In the genomic region with DNA sequence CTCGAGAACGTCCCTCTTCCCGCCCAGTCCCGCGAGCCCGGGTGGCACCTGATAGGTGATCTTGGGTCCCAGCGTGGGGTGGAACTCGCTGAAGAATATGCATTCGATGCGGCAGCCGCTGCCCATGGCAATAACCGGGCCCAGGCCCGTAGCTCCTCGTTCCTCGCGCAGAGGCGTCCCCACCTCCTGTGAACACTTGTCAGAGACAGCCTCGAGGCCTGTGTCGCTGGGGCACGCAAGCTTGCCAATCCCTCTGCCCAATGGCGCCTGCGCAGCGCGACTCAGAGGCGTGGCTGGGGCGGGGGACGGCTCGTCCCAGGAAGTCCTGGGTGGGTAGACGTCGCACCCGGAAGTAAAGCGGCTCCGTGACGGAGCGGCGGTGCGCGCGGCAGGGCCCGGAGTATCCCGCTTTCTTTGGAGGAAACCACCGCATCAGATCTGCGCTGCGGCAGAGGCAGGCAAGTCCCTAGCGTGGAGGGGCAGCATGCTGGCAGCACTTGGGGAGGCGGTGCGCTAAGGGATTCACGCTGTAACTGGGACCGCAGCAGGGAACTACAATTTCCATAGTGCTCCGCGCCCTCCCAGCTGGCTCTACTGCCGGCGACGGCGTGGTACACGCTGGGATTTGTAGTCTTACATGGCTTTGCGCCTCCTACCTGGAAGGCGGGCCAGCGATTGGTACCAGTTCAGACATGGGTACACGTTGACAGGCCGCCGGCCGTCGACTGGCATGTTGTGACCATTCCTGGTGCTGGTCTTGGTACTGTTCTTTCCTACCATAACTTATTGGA, we compare ENCODE assay signal across 8 cellular contexts. TPM values are rescaled to one million over a fixed set of nuclear protein-coding genes. Genes with fewer than 3 reads are reported as not detected.
A peak's percentile ranks its signal among the peaks of the same experiment; 100 is the strongest.
DNase-seq lines count a peak whose midpoint lies in the region; ATAC-seq and TF ChIP-seq lines count a peak whose summit lies in the region.

CYB561D2 (plus strand) TSS at position 336 of the 791 bp plus-strand sequence. CDS start 572 bp downstream, outside the sequence.
NPRL2 (minus strand) TSS at position 249 of the 791 bp plus-strand sequence; CDS start at position 126, 123 bp downstream.

- H3K27me3 ChIP-seq in lung (ENCODE audit: control insufficient read depth, insufficient read depth), result no peaks in the 10 kb centered on the region

- TF ChIP-seq CTCF in lung (IDR thresholded peaks at IDR 0.05; ENCODE audit: control extremely low read depth, extremely low read depth), result no peak

- DNase-seq in CMK (ENCODE audit: low read depth) (peak; percentile 90), HT-29 (ENCODE audit: low spot score) (peak; percentile 89), lung (ENCODE audit: low spot score) (peak; percentile 98)
- peak; percentile 95 for DNase-seq in NK-92 treated with Interleukin-12 subunit alpha and Interleukin-12 subunit beta, amount 100 ng/mL, for 24 hours (lab: John Stamatoyannopoulos, UW)
- peak; percentile 100 for DNase-seq in activated CD8-positive, alpha-beta memory T cell treated with anti-CD3 and anti-CD28 coated beads for 24 hours
- DNase-seq in effector CD4-positive, alpha-beta T cell, result peak; percentile 99
- DNase-seq in stimulated activated CD4-positive, alpha-beta T cell treated with anti-CD3 and anti-CD28 coated beads, TNF-alpha, amount 100 ng/mL, for 24 hours (ENCODE audit: low read depth in 3 of 3), result peak; percentile 98 to 100 (median 99)

- H3K27ac ChIP-seq in lung (ENCODE audit: low read depth in 1 of 2, low read length in 1 of 2), result peak within 1 kb of the TSS; percentile 90 to 92

- H3K9me3 ChIP-seq in lung (ENCODE audit: control insufficient read depth in 2 of 2, insufficient read depth in 1 of 2, low read length in 1 of 2), result no peaks in the 10 kb centered on the region

- peaks cover 13 to 15% of the 10 kb centered on the region in 2 donors for H3K4me1 ChIP-seq in lung (ENCODE audit: control insufficient read depth in 2 of 2, insufficient read depth in 2 of 2, low read length in 2 of 2)

- peak within 1 kb of the TSS; percentile 63 for H3K4me3 ChIP-seq in lung

- WGBS in lung, 2 donors, result 0 to 1% methylated on average over 64 of the region's 64 CpGs

- H3K36me3 ChIP-seq in lung (ENCODE audit: control insufficient read depth in 2 of 2, insufficient read depth in 2 of 2, low read length in 2 of 2), result peaks cover 9 to 33% of the 10 kb centered on the region in 2 donors

- ATAC-seq in GM19468 (IDR thresholded peaks at IDR 0.05; ENCODE audit: extremely low read depth, unreplicated experiment) (peak; percentile 78), lung (ENCODE audit: insufficient read depth, low FRiP score) (peak; percentile 93)

RNA-seq across cellular contexts. Expression of gene CYB561D2, which starts in this region (rescaled TPM):
- total RNA-seq in HT-29 (2014; rRNA removed; shearing (Covaris generic)), result 42.5 and 46.0 TPM in 2 replicates
- 10 to 100 TPM; 18.2 to 33.9 TPM for total RNA-seq in lung
- 10 to 100 TPM; 21.4 to 50.8 TPM for polyA plus RNA-seq in lung

RNA-seq across cellular contexts. Expression of gene NPRL2, which starts in this region (rescaled TPM):
- total RNA-seq in HT-29 (2014; rRNA removed; shearing (Covaris generic)), result 30.0 and 30.7 TPM in 2 replicates
- 10 to 100 TPM; 12.7 to 17.0 TPM for total RNA-seq in lung
- polyA plus RNA-seq in lung, result 10 to 100 TPM; 17.4 to 21.9 TPM

Comparison
In these comparisons a context has a peak if more than half of its experiments do, and no peak if none do; other contexts are left out.
1. Peak in every context shown above with its lines: DNase-seq, ATAC-seq, H3K4me3 ChIP-seq and H3K27ac ChIP-seq.